Comparison of ENCODE assay signal across 24 cellular contexts in genomic region chr3:154926721-154927120, GRCh38.
"Had no signal": no experiment of that assay in that cellular context is flagged by ENCODE, and none has a peak within 500 bp of the region (broad histone marks: within the 10 kb centered on the region; RNA-seq: fewer than 3 reads in every experiment).

No MANE protein-coding gene starts in this region.

- H3K9me3 ChIP-seq: colonic mucosa, esophagus muscularis mucosa, gastrocnemius medialis, left lung, suprapubic skin, vagina had no signal

- ATAC-seq: gastrocnemius medialis, left lung, right cardiac atrium had no signal

- H3K27me3 ChIP-seq: brain microvascular endothelial cell, colonic mucosa, esophagus muscularis mucosa, gastrocnemius medialis, left lung, suprapubic skin, vagina had no signal

- DNase-seq: activated CD4-positive, alpha-beta T cell treated with anti-CD3 and anti-CD28 coated beads for 1 hour; activated CD8-positive, alpha-beta memory T cell treated with anti-CD3 and anti-CD28 coated beads for 24 hours; activated CD8-positive, alpha-beta memory T cell treated with anti-CD3 and anti-CD28 coated beads, Interleukin-2, amount 50 U/mL, for 48 hours; activated effector memory CD4-positive, alpha-beta T cell treated with anti-CD3 and anti-CD28 coated beads, Interleukin-2, amount 50 U/mL, for 16 hours; activated T-cell treated with anti-CD3 and anti-CD28 coated beads, Interleukin-2, amount 50 U/mL, for 48 hours; amniotic stem cell; brain microvascular endothelial cell; colonic mucosa; gastrocnemius medialis; head of caudate nucleus; left lung; mammary epithelial cell; midbrain; nephron progenitor cell; occipital lobe; right cardiac atrium; stimulated activated CD4-positive, alpha-beta T cell treated with anti-CD3 and anti-CD28 coated beads, Interleukin-2, amount 100 ng/mL, for 24 hours; SW 1271; T-helper 2 cell; trophoblast cell; WERI-Rb-1 had no signal

- H3K36me3 ChIP-seq: brain microvascular endothelial cell, colonic mucosa, esophagus muscularis mucosa, gastrocnemius medialis, left lung, suprapubic skin, vagina, WERI-Rb-1 had no signal

- H3K4me3 ChIP-seq: colonic mucosa, esophagus muscularis mucosa, gastrocnemius medialis, left lung, suprapubic skin, vagina had no signal

- H3K27ac ChIP-seq: brain microvascular endothelial cell, colonic mucosa, gastrocnemius medialis, left lung, suprapubic skin, vagina, WERI-Rb-1 had no signal

- H3K4me1 ChIP-seq: colonic mucosa, left lung, suprapubic skin, vagina had no signal
